ENCODE assay signal across 8 cellular contexts in the genomic region with DNA sequence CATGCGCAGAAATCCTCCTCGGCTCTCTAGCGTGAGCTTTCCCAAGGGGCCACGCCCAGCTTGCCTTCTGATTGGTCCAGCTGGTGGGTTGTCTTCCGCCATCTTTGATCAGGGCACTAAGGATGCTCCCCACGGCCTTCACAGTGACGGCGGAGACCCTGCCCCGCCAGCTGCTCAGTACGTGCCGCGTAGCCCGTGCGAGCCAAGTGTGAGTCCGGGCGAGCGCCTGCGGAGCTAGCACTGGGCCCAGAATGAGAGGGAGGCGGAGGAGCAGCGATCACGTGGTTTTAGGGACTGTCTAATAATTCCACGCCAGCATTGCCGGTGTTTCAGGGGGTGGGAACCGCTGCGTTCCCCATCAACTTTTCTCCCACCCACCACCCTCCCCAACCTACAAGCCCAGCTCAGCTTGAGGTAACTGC. TPM values are rescaled to one million over a fixed set of nuclear protein-coding genes. Genes with fewer than 3 reads are reported as not detected.
DNase-seq lines count a peak whose midpoint lies in the region; ATAC-seq, FAIRE-seq and TF ChIP-seq lines count a peak whose summit lies in the region.

No MANE protein-coding gene starts in this region.

- TF ChIP-seq CTCF in Caco-2 (IDR thresholded peaks at IDR 0.05; ENCODE audit: insufficient read depth in 1 of 2, low read depth in 1 of 2, low read length in 1 of 2, severe bottlenecking in 1 of 2, unreplicated experiment in 1 of 2) (no peak), H1 (IDR thresholded peaks at IDR 0.05; ENCODE audit: control extremely low read depth in 1 of 3, insufficient read depth in 1 of 3, low read depth in 1 of 3, low read length in 3 of 3) (no peak)

- FAIRE-seq in HTR-8/SVneo (lab: Jason Lieb, UNC) (no peak), H1 (lab: Jason Lieb, UNC) (peak; percentile 89)

- H3K36me3 Mint-ChIP-seq in Caco-2 (ENCODE audit: insufficient read depth, unreplicated experiment) = peaks cover 28% of the 10 kb centered on the region
- H3K36me3 Mint-ChIP-seq in activated CD8-positive, alpha-beta memory T cell treated with anti-CD3 and anti-CD28 coated beads, Interleukin-2, amount 10 ng/mL, durations not matched to agents 7 days and 5 days = peaks cover 33% of the 10 kb centered on the region
- peaks cover 5% of the 10 kb centered on the region for H3K36me3 Mint-ChIP-seq in memory B cell

- H3K27ac ChIP-seq in H1 (ENCODE audit: low read depth, low read length) = 0 out of 2 replicates have a peak overlapping the region, but pooled peaks have one; percentile 80

- WGBS in H1 (ENCODE audit: extremely low coverage in 1 of 2, insufficient coverage in 1 of 2, insufficient read length in 1 of 2, insufficient replicate concordance in 2 of 2, low coverage in 1 of 2, low lambda C conversion rate in 2 of 2, missing lambda C conversion rate in 1 of 2), 2 experiments = 2% methylated on average over 25 of the region's 25 CpGs; no CpG with 5 or more reads in 1 of the 2 experiments

- H2BK12ac ChIP-seq in H1 (ENCODE audit: low read depth, low read length) = no peak overlapping the region; the same call in 1 of the 2 replicates

- no peak overlapping the region for H2BK120ac ChIP-seq in H1 (replicated peaks; ENCODE audit: low read depth, low read length)

- H3K4me3 Mint-ChIP-seq in Caco-2 (ENCODE audit: unreplicated experiment) (peak overlapping the region; percentile 85), memory B cell (peak overlapping the region; percentile 98)
- H3K4me3 Mint-ChIP-seq in activated CD8-positive, alpha-beta memory T cell treated with anti-CD3 and anti-CD28 coated beads, Interleukin-2, amount 10 ng/mL, durations not matched to agents 7 days and 5 days = peak overlapping the region; percentile 96

- intact Hi-C loops in Caco-2 (cut with micrococcal nuclease; ENCODE audit: unreplicated experiment) = loop anchor here (1.0 kb wide), 1 partner anchor 33 kb away; no protein-coding TSS in a partner anchor

- peaks cover 0 to 20% of the 10 kb centered on the region in 2 experiments for H4K20me1 ChIP-seq in H1 (replicated peaks in 1 of 2; ENCODE audit: control insufficient read depth in 1 of 2, insufficient read depth in 2 of 2, low read length in 2 of 2)

- H3K4me2 ChIP-seq in H1 (ENCODE audit: insufficient read depth in 1 of 2, low read depth in 2 of 2, low read length in 2 of 2) = peak overlapping the region; percentile 71 to 93

- H4K91ac ChIP-seq in H1 (replicated peaks; ENCODE audit: insufficient read length, low read length) = no peak overlapping the region

- H3K36me3 ChIP-seq in Caco-2 (ENCODE audit: control insufficient read depth, insufficient read depth, low read length) = peaks cover 1% of the 10 kb centered on the region; the same call in 1 of the 2 replicates
- peaks cover 2 to 16% (median 7%) of the 10 kb centered on the region in 4 experiments; a peak in 6 of 8 replicates for H3K36me3 ChIP-seq in H1 (ENCODE audit: control insufficient read depth in 2 of 4, insufficient read depth in 4 of 4, low read length in 3 of 4)

- H2AK5ac ChIP-seq in H1 (ENCODE audit: low read depth, low read length) = no peak overlapping the region

- H3K9me3 ChIP-seq in Caco-2 = no peaks in the 10 kb centered on the region
- no peaks in the 10 kb centered on the region for H3K9me3 ChIP-seq in H1 (ENCODE audit: insufficient read depth in 2 of 2, low read depth in 1 of 2, low read length in 1 of 2)

- H3K27ac Mint-ChIP-seq in Caco-2 (ENCODE audit: unreplicated experiment) (peak overlapping the region; percentile 82), memory B cell (peak overlapping the region; percentile 94)
- peak overlapping the region; percentile 96 for H3K27ac Mint-ChIP-seq in activated CD8-positive, alpha-beta memory T cell treated with anti-CD3 and anti-CD28 coated beads, Interleukin-2, amount 10 ng/mL, durations not matched to agents 7 days and 5 days

- no peak overlapping the region for H2BK20ac ChIP-seq in H1 (ENCODE audit: low read length)

- no peak overlapping the region for H3K14ac ChIP-seq in H1 (ENCODE audit: insufficient read length)

- H3K4me1 ChIP-seq in Caco-2 (peaks cover 42% of the 10 kb centered on the region), H1 (replicated peaks in 1 of 4; ENCODE audit: control insufficient read depth in 3 of 4, insufficient read depth in 4 of 4, low read length in 3 of 4) (peaks cover 3 to 21% (median 13%) of the 10 kb centered on the region in 4 experiments)

- no peak overlapping the region for H4K5ac ChIP-seq in H1 (ENCODE audit: insufficient read length, low read depth, low read length)

- H4K8ac ChIP-seq in H1 (ENCODE audit: extremely low read depth, insufficient read depth, low read length) = no peak overlapping the region

- TF ChIP-seq POLR2A in H1 (IDR thresholded peaks at IDR 0.05; ENCODE audit: control extremely low read depth in 1 of 2, low read depth in 2 of 2, low read length in 2 of 2) = peak; percentile 46 to 81

- H3K4ac ChIP-seq in H1 (replicated peaks; ENCODE audit: insufficient read length, low read depth, low read length) = no peak overlapping the region

- H3K9ac ChIP-seq in H1 (replicated peaks in 1 of 4; ENCODE audit: extremely low read depth in 1 of 4, low read depth in 3 of 4, low read length in 3 of 4) = peak overlapping the region in 2 of 4 experiments; percentile 81 to 87; a peak in 2 of 7 replicates

- H3K9me3 Mint-ChIP-seq in Caco-2 (ENCODE audit: unreplicated experiment) = no peaks in the 10 kb centered on the region
- no peaks in the 10 kb centered on the region for H3K9me3 Mint-ChIP-seq in activated CD8-positive, alpha-beta memory T cell treated with anti-CD3 and anti-CD28 coated beads, Interleukin-2, amount 10 ng/mL, durations not matched to agents 7 days and 5 days (ENCODE audit: low read depth)
- H3K9me3 Mint-ChIP-seq in memory B cell = no peaks in the 10 kb centered on the region

- H2BK5ac ChIP-seq in H1 (ENCODE audit: low read depth, low read length) = peak overlapping the region; percentile 15; the same call in 1 of the 2 replicates

- no peak overlapping the region for H2BK15ac ChIP-seq in H1 (ENCODE audit: low read length)

- H3K4me3 ChIP-seq in Caco-2 (ENCODE audit: low read depth, low read length) (peak overlapping the region; percentile 62), H1 (ENCODE audit: extremely low read depth in 1 of 4, insufficient read depth in 2 of 4, low read depth in 3 of 4, low read length in 4 of 4) (peak overlapping the region; percentile 62 to 88 (median 72))

- H3K4me1 Mint-ChIP-seq in Caco-2 (ENCODE audit: low read depth, unreplicated experiment) (peaks cover 35% of the 10 kb centered on the region), memory B cell (peaks cover 30% of the 10 kb centered on the region)
- peaks cover 54% of the 10 kb centered on the region for H3K4me1 Mint-ChIP-seq in activated CD8-positive, alpha-beta memory T cell treated with anti-CD3 and anti-CD28 coated beads, Interleukin-2, amount 10 ng/mL, durations not matched to agents 7 days and 5 days

- H2AFZ ChIP-seq in H1 (ENCODE audit: low read length) = no peak overlapping the region

- POLR2A ChIA-PET in Caco-2 (lab: Charles Lee) (interaction anchor here (0.5 to 2.1 kb wide), 11 partner anchors 10 to 1273 kb away, joined by 3 to 19 read pairs (median 6); partner anchors contain the start of genes CCDC157, PES1, RNF215 and SEC14L2), H1 (lab: Charles Lee; ENCODE audit: partially characterized antibody) (interaction anchor here (0.8 to 5.2 kb wide), 22 partner anchors 9 to 183 kb away, joined by 3 to 39 read pairs (median 4); partner anchors contain the start of genes CCDC157, SEC14L2, SF3A1 and TBC1D10A)

- H3K18ac ChIP-seq in H1 (ENCODE audit: extremely low read depth, low read length) = 0 out of 2 replicates have a peak overlapping the region, but pooled peaks have one; percentile 9

- peak; percentile 98 to 99 for DNase-seq in Caco-2
- peak; percentile 92 for DNase-seq in HTR-8/SVneo (ENCODE audit: insufficient read length, low spot score)
- DNase-seq in NOMO-1 treated with DMSO at 0.1 percent for 48 hours (lab: John Stamatoyannopoulos, UW; ENCODE audit: unreplicated experiment) = peak; percentile 99
- DNase-seq in activated CD8-positive, alpha-beta memory T cell treated with anti-CD3 and anti-CD28 coated beads, Interleukin-2, amount 10 ng/mL, durations not matched to agents 7 days and 5 days = peak; percentile 100
- peak; percentile 94 to 99 for DNase-seq in H1 (ENCODE audit: low read depth in 1 of 2, low spot score in 2 of 2)
- peak; percentile 88 to 93 for DNase-seq in memory B cell (ENCODE audit: low spot score in 2 of 2)
- DNase-seq in stimulated activated CD8-positive, alpha-beta memory T cell treated with anti-CD3 and anti-CD28 coated beads, Interleukin-12 subunit alpha, Interleukin-12 subunit beta, amount 100 ng/mL, for 24 hours (ENCODE audit: extremely low read depth) = peak; percentile 94

- ATAC-seq in GM21381 (IDR thresholded peaks at IDR 0.05; ENCODE audit: unreplicated experiment) (peak; percentile 80), memory B cell (ENCODE audit: low read depth) (peak; percentile 80)
- peak; percentile 91 for ATAC-seq in activated CD8-positive, alpha-beta memory T cell treated with anti-CD3 and anti-CD28 coated beads, Interleukin-2, amount 10 ng/mL, durations not matched to agents 7 days and 5 days

- H3K79me1 ChIP-seq in H1 (ENCODE audit: low read depth, low read length) = no peaks in the 10 kb centered on the region; the same call in 1 of the 2 replicates

- no peak overlapping the region for H3K23ac ChIP-seq in H1 (ENCODE audit: insufficient read length)

- peaks cover 0 to 7% of the 10 kb centered on the region in 2 experiments; a peak in 1 of 4 replicates for H3K79me2 ChIP-seq in H1 (ENCODE audit: control insufficient read depth in 1 of 2, insufficient read depth in 2 of 2, low read length in 2 of 2)

- no peak overlapping the region for H3K56ac ChIP-seq in H1 (replicated peaks; ENCODE audit: insufficient read length, low read depth, low read length)

- peak in 1 of 2 experiments; percentile 76; a peak in 1 of 3 replicates for TF ChIP-seq EP300 in H1 (IDR thresholded peaks at IDR 0.05; ENCODE audit: borderline replicate concordance in 1 of 2, low read depth in 2 of 2, low read length in 2 of 2)

- H3K27me3 ChIP-seq in Caco-2 (replicated peaks; ENCODE audit: control insufficient read depth, insufficient read depth, low read length) (no peaks in the 10 kb centered on the region), H1 (replicated peaks in 1 of 4; ENCODE audit: control insufficient read depth in 3 of 4, extremely low read depth in 1 of 4, insufficient read depth in 3 of 4, low read length in 3 of 4) (no peaks in the 10 kb centered on the region)

- no peaks in the 10 kb centered on the region for H3K27me3 Mint-ChIP-seq in Caco-2 (ENCODE audit: insufficient read depth, unreplicated experiment)
- H3K27me3 Mint-ChIP-seq in activated CD8-positive, alpha-beta memory T cell treated with anti-CD3 and anti-CD28 coated beads, Interleukin-2, amount 10 ng/mL, durations not matched to agents 7 days and 5 days = no peaks in the 10 kb centered on the region
- no peaks in the 10 kb centered on the region for H3K27me3 Mint-ChIP-seq in memory B cell

- no TSS peak for BruUV-seq in Caco-2 (replicated peaks; lab: Mats Ljungman, UMichigan)

- no peak for TF ChIP-seq RAD21 in H1 (IDR thresholded peaks at IDR 0.05 in 1 of 2, conservative IDR thresholded peaks at IDR 0.05 in 1 of 2; ENCODE audit: low read depth in 2 of 2, low read length in 2 of 2)

- CTCF ChIA-PET in Caco-2 (lab: Charles Lee) (interaction anchor here (0.6 to 4.3 kb wide), 13 partner anchors 11 to 136 kb away, joined by 3 to 29 read pairs (median 6); partner anchors contain the start of genes RNF215 and SEC14L2), H1 (lab: Charles Lee; ENCODE audit: partially characterized antibody) (interaction anchor here (1.0 to 12.0 kb wide), 12 partner anchors 9 to 655 kb away, joined by 3 to 164 read pairs (median 5); partner anchors contain the start of gene SEC14L2)
- CTCF ChIA-PET in activated CD8-positive, alpha-beta memory T cell treated with anti-CD3 and anti-CD28 coated beads, Interleukin-2, amount 10 ng/mL, durations not matched to agents 7 days and 5 days (lab: Charles Lee) = interaction anchor here (0.9 to 6.9 kb wide), 14 partner anchors 10 to 192 kb away, joined by 3 to 79 read pairs (median 10); partner anchors contain the start of genes CASTOR1, CCDC157, RNF215 and SEC14L2

- peaks cover 22% of the 10 kb centered on the region for H3K23me2 ChIP-seq in H1 (ENCODE audit: low read depth, low read length)

RNA-seq across cellular contexts. Expression of gene MTFP1, which starts 1.6 kb away (rescaled TPM):
- 20.6 and 23.0 TPM in 2 replicates for total RNA-seq in Caco-2 (2022)
- 10 to 100 TPM; 59.1 to 73.4 TPM for total RNA-seq in activated CD8-positive, alpha-beta memory T cell treated with anti-CD3 and anti-CD28 coated beads, Interleukin-2, amount 10 ng/mL, durations not matched to agents 7 days and 5 days
- total RNA-seq in H1 (2021; fragmentation: NEBNext Ultra II Directional; extraction: Animal tissue kit (Norgen Biotek cat#: 25700)) = 59.8 and 66.4 TPM in 2 replicates
- 98.8 and 120 TPM in 2 replicates for polyA plus RNA-seq in H1 (2011; rRNA removed)
- polyA plus RNA-seq in H1 (2011; cell fraction: cytosol; rRNA removed) = 87.9 TPM
- 82.2 TPM for polyA plus RNA-seq in H1 (2011; cell fraction: nucleus; rRNA removed)
- 58.5 to 81.6 TPM (median 76.1 TPM) in 4 replicates for polyA plus RNA-seq in H1 (2012, experiment 1 of 2)
- 79.5 TPM for polyA plus RNA-seq in H1 (2012, experiment 2 of 2)
- 29.1 TPM for polyA plus RNA-seq in H1 (2013, experiment 1 of 2)
- 31.5 TPM for polyA plus RNA-seq in H1 (2013, experiment 2 of 2)
- 28.3 and 33.8 TPM in 2 replicates for polyA minus RNA-seq in H1 (2011; rRNA and poly(A)+ RNA removed)
- 26.5 TPM for polyA minus RNA-seq in H1 (2011; cell fraction: cytosol; rRNA and poly(A)+ RNA removed)
- polyA minus RNA-seq in H1 (2011; cell fraction: nucleus; rRNA and poly(A)+ RNA removed) = 26.3 TPM

RNA-seq across cellular contexts. Expression of gene SEC14L2, which starts 27.2 kb away (rescaled TPM):
- 9.4 and 11.0 TPM in 2 replicates for total RNA-seq in Caco-2 (2022)
- 1 to 10 TPM; 2.2 to 4.8 TPM for total RNA-seq in activated CD8-positive, alpha-beta memory T cell treated with anti-CD3 and anti-CD28 coated beads, Interleukin-2, amount 10 ng/mL, durations not matched to agents 7 days and 5 days
- 2.8 and 4.3 TPM in 2 replicates for total RNA-seq in H1 (2021; fragmentation: NEBNext Ultra II Directional; extraction: Animal tissue kit (Norgen Biotek cat#: 25700))
- 1.8 and 3.2 TPM in 2 replicates for polyA plus RNA-seq in H1 (2011; rRNA removed)
- 5.0 TPM for polyA plus RNA-seq in H1 (2011; cell fraction: cytosol; rRNA removed)
- polyA plus RNA-seq in H1 (2011; cell fraction: nucleus; rRNA removed) = 5.8 TPM
- 3.5 to 5.3 TPM (median 4.0 TPM) in 4 replicates for polyA plus RNA-seq in H1 (2012, experiment 1 of 2)
- polyA plus RNA-seq in H1 (2012, experiment 2 of 2) = 3.0 TPM
- polyA plus RNA-seq in H1 (2013, experiment 1 of 2) = 2.1 TPM
- 2.0 TPM for polyA plus RNA-seq in H1 (2013, experiment 2 of 2)
- polyA minus RNA-seq in H1 (2011; rRNA and poly(A)+ RNA removed) = 11.1 and 62.7 TPM in 2 replicates
- 3.9 TPM for polyA minus RNA-seq in H1 (2011; cell fraction: cytosol; rRNA and poly(A)+ RNA removed)
- 15.3 TPM for polyA minus RNA-seq in H1 (2011; cell fraction: nucleus; rRNA and poly(A)+ RNA removed)

RNA-seq across cellular contexts. Expression of gene RNF215, which starts 36.8 kb away (rescaled TPM):
- 12.8 and 14.2 TPM in 2 replicates for total RNA-seq in Caco-2 (2022)
- 10 to 100 TPM in 1 of 2 experiments, 1 to 10 TPM in 1; 8.5 to 10.5 TPM for total RNA-seq in activated CD8-positive, alpha-beta memory T cell treated with anti-CD3 and anti-CD28 coated beads, Interleukin-2, amount 10 ng/mL, durations not matched to agents 7 days and 5 days
- total RNA-seq in H1 (2021; fragmentation: NEBNext Ultra II Directional; extraction: Animal tissue kit (Norgen Biotek cat#: 25700)) = 15.3 and 19.0 TPM in 2 replicates
- polyA plus RNA-seq in H1 (2011; rRNA removed) = 13.1 and 16.4 TPM in 2 replicates
- 16.2 TPM for polyA plus RNA-seq in H1 (2011; cell fraction: cytosol; rRNA removed)
- polyA plus RNA-seq in H1 (2011; cell fraction: nucleus; rRNA removed) = 46.1 TPM
- polyA plus RNA-seq in H1 (2012, experiment 1 of 2) = 8.4 to 15.1 TPM (median 13.4 TPM) in 4 replicates
- 8.7 TPM for polyA plus RNA-seq in H1 (2012, experiment 2 of 2)
- polyA plus RNA-seq in H1 (2013, experiment 1 of 2) = 7.8 TPM
- 6.5 TPM for polyA plus RNA-seq in H1 (2013, experiment 2 of 2)
- polyA minus RNA-seq in H1 (2011; rRNA and poly(A)+ RNA removed) = 9.0 and 11.8 TPM in 2 replicates
- polyA minus RNA-seq in H1 (2011; cell fraction: cytosol; rRNA and poly(A)+ RNA removed) = 8.1 TPM
- 17.5 TPM for polyA minus RNA-seq in H1 (2011; cell fraction: nucleus; rRNA and poly(A)+ RNA removed)

RNA-seq across cellular contexts. Expression of gene SEC14L3, which starts 47.8 kb away (rescaled TPM):
- not detected in 2 replicates for total RNA-seq in Caco-2 (2022)
- total RNA-seq in activated CD8-positive, alpha-beta memory T cell treated with anti-CD3 and anti-CD28 coated beads, Interleukin-2, amount 10 ng/mL, durations not matched to agents 7 days and 5 days = not detected
- not detected in 2 replicates for total RNA-seq in H1 (2021; fragmentation: NEBNext Ultra II Directional; extraction: Animal tissue kit (Norgen Biotek cat#: 25700))
- polyA plus RNA-seq in H1 (2011; rRNA removed) = not detected in 2 replicates
- 0.03 TPM for polyA plus RNA-seq in H1 (2011; cell fraction: cytosol; rRNA removed)
- not detected for polyA plus RNA-seq in H1 (2011; cell fraction: nucleus; rRNA removed)
- polyA plus RNA-seq in H1 (2012, experiment 1 of 2) = not detected in 4 replicates
- not detected for polyA plus RNA-seq in H1 (2012, experiment 2 of 2)
- not detected for polyA plus RNA-seq in H1 (2013, experiment 1 of 2)
- not detected for polyA plus RNA-seq in H1 (2013, experiment 2 of 2)
- polyA minus RNA-seq in H1 (2011; rRNA and poly(A)+ RNA removed) = not detected in 2 replicates
- not detected for polyA minus RNA-seq in H1 (2011; cell fraction: cytosol; rRNA and poly(A)+ RNA removed)
- not detected for polyA minus RNA-seq in H1 (2011; cell fraction: nucleus; rRNA and poly(A)+ RNA removed)

Comparison
In these comparisons a context has a peak if more than half of its experiments do, and no peak if none do; other contexts are left out.
1. Peak in every context shown above with its lines: DNase-seq, ATAC-seq, H3K4me3 ChIP-seq and H3K27ac ChIP-seq.